19 cellular contexts compared by ENCODE assay signal in the genomic region with DNA sequence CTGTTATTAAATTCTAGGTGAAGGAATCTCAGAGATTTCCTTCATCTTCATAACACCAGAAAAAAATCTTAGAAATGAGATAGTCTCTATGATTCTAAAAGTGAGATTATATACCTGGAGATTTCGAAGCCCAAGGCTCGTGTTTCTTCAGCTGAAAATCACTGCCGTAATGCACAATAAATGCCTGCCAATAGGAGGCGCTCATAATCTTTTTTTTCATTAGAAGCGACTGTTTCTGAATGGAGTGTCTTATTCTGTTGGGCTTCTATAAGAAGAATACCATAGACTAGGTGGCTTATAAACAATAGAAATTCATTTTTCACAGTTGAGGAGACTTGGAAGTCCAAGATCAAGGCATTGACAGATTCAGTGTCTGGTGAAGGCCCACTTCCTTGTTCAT.
DNase-seq lines count a peak whose midpoint lies in the region; ATAC-seq and TF ChIP-seq lines count a peak whose summit lies in the region.
"Had no signal": no experiment of that assay in that cellular context is flagged by ENCODE, and none has a peak within 500 bp of the region (broad histone marks: within the 10 kb centered on the region; RNA-seq: fewer than 3 reads in every experiment).

No MANE protein-coding gene starts in this region.

- no TSS peak for BruUV-seq in A673 (replicated peaks; lab: Mats Ljungman, UMichigan)

- H3K9me2 ChIP-seq in OCI-LY1 (ENCODE audit: low read depth, low read length) = no peaks in the 10 kb centered on the region

- peak; percentile 2 for DNase-seq in A673 (ENCODE audit: low spot score)
- DNase-seq in epithelial cell of proximal tubule (ENCODE audit: low read depth) = no peak
- no peak for DNase-seq in NCI-H1436 treated with DMSO at 0.1 percent for 48 hours (lab: John Stamatoyannopoulos, UW)
- DNase-seq in MG63 = no peak
- DNase-seq in DMS114 treated with DMSO at 0.1 percent for 48 hours (lab: John Stamatoyannopoulos, UW; ENCODE audit: unreplicated experiment) = no peak
- DNase-seq: activated CD4-positive, alpha-beta T cell treated with anti-CD3 and anti-CD28 coated beads for 1 hour; activated naive CD4-positive, alpha-beta T cell treated with anti-CD3 and anti-CD28 coated beads, Interleukin-2, amount 50 U/mL, for 16 hours; Calu3; effector CD8-positive, alpha-beta T cell; GOT3; immature natural killer cell; NCI-H1694; right cardiac atrium; T-helper 17 cell had no signal

- intact Hi-C loops in A673 (cut with micrococcal nuclease; ENCODE audit: unreplicated experiment) = no loop called here

- H3F3A ChIP-seq in OCI-LY1 (ENCODE audit: insufficient read depth, low read length) = no peaks in the 10 kb centered on the region

- H3K27ac ChIP-seq in A673 (ENCODE audit: low read depth, low read length, poor library complexity, severe bottlenecking) (no peak overlapping the region), OCI-LY1 (ENCODE audit: low read depth, low read length, poor library complexity, severe bottlenecking) (no peak overlapping the region)
- H3K27ac ChIP-seq: breast epithelium, gastroesophageal sphincter had no signal

- TF ChIP-seq CTCF in A673 (conservative IDR thresholded peaks at IDR 0.05; ENCODE audit: low read depth, low read length) (peak; percentile 48), GM12872 (IDR thresholded peaks at IDR 0.05; ENCODE audit: insufficient read depth, low read depth, low read length) (peak; percentile 39; the same call in 2 of the 3 replicates), OCI-LY1 (IDR thresholded peaks at IDR 0.05; ENCODE audit: low read length) (peak; percentile 71), epithelial cell of proximal tubule (conservative IDR thresholded peaks at IDR 0.05; ENCODE audit: low read depth, low read length) (peak; percentile 35)

- POLR2A ChIA-PET in A673 (lab: Charles Lee; ENCODE audit: low non-redundant PET) = no interaction called here

- no peaks in the 10 kb centered on the region for H3K27me3 ChIP-seq in A673 (replicated peaks; ENCODE audit: insufficient read depth, low read depth, low read length, poor library complexity)
- no peaks in the 10 kb centered on the region for H3K27me3 ChIP-seq in OCI-LY1 (ENCODE audit: insufficient read depth, low read length)
- no peaks in the 10 kb centered on the region for H3K27me3 ChIP-seq in MG63
- H3K27me3 ChIP-seq: breast epithelium, gastroesophageal sphincter had no signal

- H3K4me1 ChIP-seq in A673 (ENCODE audit: insufficient read depth, low read length, poor library complexity, severe bottlenecking) (no peaks in the 10 kb centered on the region), OCI-LY1 (ENCODE audit: insufficient read depth, low read length, severe bottlenecking) (no peaks in the 10 kb centered on the region)
- H3K4me1 ChIP-seq: breast epithelium had no signal

- H3K4me3 ChIP-seq in A673 (ENCODE audit: low read depth, low read length, poor library complexity, severe bottlenecking) = no peak overlapping the region
- no peak overlapping the region for H3K4me3 ChIP-seq in OCI-LY1 (ENCODE audit: low read depth, low read length, poor library complexity, severe bottlenecking)
- H3K4me3 ChIP-seq in epithelial cell of proximal tubule (ENCODE audit: low read depth, low read length) = no peak overlapping the region
- no peak overlapping the region for H3K4me3 ChIP-seq in MG63
- H3K4me3 ChIP-seq: breast epithelium, gastroesophageal sphincter had no signal

- no peaks in the 10 kb centered on the region for H4K20me1 ChIP-seq in OCI-LY1 (ENCODE audit: insufficient read depth, low read length)

- H3K9me3 ChIP-seq in A673 (ENCODE audit: low read depth, low read length, poor library complexity, severe bottlenecking) (no peaks in the 10 kb centered on the region), OCI-LY1 (ENCODE audit: low read length) (no peaks in the 10 kb centered on the region), MG63 (no peaks in the 10 kb centered on the region)
- H3K9me3 ChIP-seq: breast epithelium, gastroesophageal sphincter had no signal

- H3K4me2 ChIP-seq in OCI-LY1 (ENCODE audit: low read length) = no peak overlapping the region

- H3K79me2 ChIP-seq in OCI-LY1 (ENCODE audit: insufficient read depth, low read length) = no peaks in the 10 kb centered on the region

- no peak overlapping the region for H2AFZ ChIP-seq in OCI-LY1 (ENCODE audit: low read length)

- no peaks in the 10 kb centered on the region for H3K36me3 ChIP-seq in A673 (ENCODE audit: insufficient read depth, low read length, poor library complexity, severe bottlenecking)
- no peaks in the 10 kb centered on the region for H3K36me3 ChIP-seq in OCI-LY1 (ENCODE audit: insufficient read depth, low read length)
- no peaks in the 10 kb centered on the region for H3K36me3 ChIP-seq in MG63
- H3K36me3 ChIP-seq: breast epithelium, gastroesophageal sphincter had no signal

- no peak overlapping the region for H3K9ac ChIP-seq in OCI-LY1 (ENCODE audit: low read length)

- CTCF ChIA-PET in A673 (lab: Charles Lee) = no interaction called here

- ATAC-seq in HG03354 (IDR thresholded peaks at IDR 0.05; ENCODE audit: poor library complexity, severe bottlenecking, unreplicated experiment) = no peak
- ATAC-seq: gastroesophageal sphincter, right cardiac atrium, T-helper 17 cell had no signal
